Comparison of ENCODE assay signal across 16 cellular contexts in the genomic region with DNA sequence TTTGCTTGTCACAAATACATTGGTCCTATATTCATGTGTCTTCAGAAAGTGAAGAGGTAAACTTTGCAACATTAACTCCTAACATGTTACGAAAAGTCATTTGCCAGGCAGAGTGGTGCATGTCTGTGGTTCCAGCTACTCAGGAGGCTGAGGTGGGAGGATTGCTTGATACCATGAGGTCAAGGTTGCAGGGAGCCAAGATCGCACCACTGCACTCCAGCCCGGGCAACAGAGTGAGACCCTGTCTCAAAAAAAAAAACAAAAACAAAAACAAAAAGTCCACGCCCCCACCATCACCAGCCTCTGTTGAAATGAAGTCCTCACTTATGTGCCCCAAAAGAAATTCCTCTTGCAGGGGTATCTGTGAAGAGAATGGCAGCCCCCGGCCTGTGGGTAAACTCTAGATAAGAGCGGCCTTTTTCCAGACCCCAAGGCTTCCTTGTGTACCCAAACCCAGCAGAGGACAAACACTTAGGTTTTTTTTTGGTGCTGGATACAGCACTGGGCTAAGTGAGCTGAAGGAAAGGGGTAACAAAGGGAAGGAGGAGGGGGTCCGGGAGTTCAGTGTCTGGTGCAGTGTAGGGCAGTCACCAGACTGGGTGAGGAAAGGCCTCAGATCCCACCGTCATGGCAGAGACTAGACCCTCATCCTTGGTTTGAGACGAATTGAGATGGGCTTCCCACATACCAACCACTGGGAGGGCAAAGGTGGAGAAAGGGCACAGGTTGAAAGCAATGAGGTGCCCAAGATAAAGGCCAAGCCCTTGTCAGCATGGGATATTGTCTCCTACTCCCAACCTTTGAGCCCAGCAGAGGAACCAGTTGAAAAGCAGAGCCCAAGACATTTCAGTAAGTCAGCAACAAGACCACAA.
"Had no signal": no experiment of that assay in that cellular context is flagged by ENCODE, and none has a peak within 500 bp of the region (broad histone marks: within the 10 kb centered on the region; RNA-seq: fewer than 3 reads in every experiment).

No MANE protein-coding gene starts in this region.

- H3K4me1 Mint-ChIP-seq: endodermal cell, naive B cell, T-cell had no signal

- H3K4me3 Mint-ChIP-seq: activated naive CD8-positive, alpha-beta T cell treated with anti-CD3 and anti-CD28 coated beads, Interleukin-2, amount 10 ng/mL, durations not matched to agents 7 days and 5 days; endodermal cell; naive B cell; stimulated activated effector memory CD8-positive, alpha-beta T cell treated with anti-CD3 and anti-CD28 coated beads, Interleukin-12 subunit alpha, Interleukin-12 subunit beta, amount 100 ng/mL, for 72 hours; T-cell had no signal

- H3K27me3 Mint-ChIP-seq: activated naive CD8-positive, alpha-beta T cell treated with anti-CD3 and anti-CD28 coated beads, Interleukin-2, amount 10 ng/mL, durations not matched to agents 7 days and 5 days; naive B cell; T-cell had no signal

- H3K27ac Mint-ChIP-seq: endodermal cell; stimulated activated effector memory CD8-positive, alpha-beta T cell treated with anti-CD3 and anti-CD28 coated beads, Interleukin-12 subunit alpha, Interleukin-12 subunit beta, amount 100 ng/mL, for 72 hours had no signal

- DNase-seq: activated CD4-positive, alpha-beta T cell treated with anti-CD3 and anti-CD28 coated beads for 48 hours; activated effector memory CD4-positive, alpha-beta T cell treated with anti-CD3 and anti-CD28 coated beads, Interleukin-2, amount 50 U/mL, for 16 hours; activated naive CD8-positive, alpha-beta T cell treated with anti-CD3 and anti-CD28 coated beads, Interleukin-2, amount 10 ng/mL, durations not matched to agents 7 days and 5 days; aorta; dermis blood vessel endothelial cell; endodermal cell; hypothalamus; kidney glomerular epithelial cell; midbrain; naive B cell; right cardiac atrium; substantia nigra; T-cell; T1000; transverse colon had no signal
